Comparison of ENCODE assay signal across 15 cellular contexts in genomic region chr5:14439087-14439841, GRCh38.
DNase-seq lines count a peak whose midpoint lies in the region; ATAC-seq, FAIRE-seq and TF ChIP-seq lines count a peak whose summit lies in the region.
"Had no signal": no experiment of that assay in that cellular context is flagged by ENCODE, and none has a peak within 500 bp of the region (broad histone marks: within the 10 kb centered on the region; RNA-seq: fewer than 3 reads in every experiment).

No MANE protein-coding gene starts in this region.

- no peak overlapping the region for H3K4me3 Mint-ChIP-seq in neural progenitor cell
- H3K4me3 Mint-ChIP-seq in activated CD4-positive, alpha-beta memory T cell treated with anti-CD3 and anti-CD28 coated beads, Interleukin-2, amount 10 ng/mL, durations not matched to agents 7 days and 5 days, result no peak overlapping the region
- H3K4me3 Mint-ChIP-seq: activated B cell treated with CpG ODN at 0.5 μM for 24 hours had no signal

- peak overlapping the region; percentile 79 for H3K4me2 ChIP-seq in SK-N-SH
- H3K4me2 ChIP-seq in neural progenitor cell, result no peak overlapping the region

- peaks cover 12% of the 10 kb centered on the region for H3K9me3 Mint-ChIP-seq in neural progenitor cell
- H3K9me3 Mint-ChIP-seq in activated CD4-positive, alpha-beta memory T cell treated with anti-CD3 and anti-CD28 coated beads, Interleukin-2, amount 10 ng/mL, durations not matched to agents 7 days and 5 days, result no peaks in the 10 kb centered on the region
- H3K9me3 Mint-ChIP-seq: activated B cell treated with CpG ODN at 0.5 μM for 24 hours had no signal

- DNase-seq in SK-N-SH (no peak), neural progenitor cell (ENCODE audit: low spot score) (no peak), vagina (ENCODE audit: extremely low spot score in 2 of 2) (no peak), GM20000 (ENCODE audit: low spot score) (no peak), frontal cortex (ENCODE audit: low spot score in 2 of 2) (no peak)
- DNase-seq in activated CD4-positive, alpha-beta memory T cell treated with anti-CD3 and anti-CD28 coated beads, Interleukin-2, amount 10 ng/mL, durations not matched to agents 7 days and 5 days, result no peak
- DNase-seq: ACHN; activated B cell treated with CpG ODN at 0.5 μM for 24 hours; effector CD8-positive, alpha-beta T cell; NCI-H748 treated with DMSO at 0.1 percent for 48 hours; trophoblast cell had no signal

- H3K36me3 ChIP-seq in SK-N-SH (replicated peaks in 1 of 2; ENCODE audit: control insufficient read depth in 1 of 2, insufficient read depth in 2 of 2, low read length in 1 of 2) (peaks cover 16 to 38% of the 10 kb centered on the region in 2 experiments), neural progenitor cell (no peaks in the 10 kb centered on the region), vagina (no peaks in the 10 kb centered on the region)

- no peak overlapping the region; a peak in 1 of 4 replicates for H3K4me3 ChIP-seq in SK-N-SH (ENCODE audit: low read depth in 2 of 2, low read length in 1 of 2)
- H3K4me3 ChIP-seq in neural progenitor cell, result no peak overlapping the region
- H3K4me3 ChIP-seq in vagina, result no peak overlapping the region

- H2AFZ ChIP-seq in SK-N-SH (ENCODE audit: low read depth) (no peak overlapping the region), neural progenitor cell (replicated peaks) (no peak overlapping the region)

- H3F3A ChIP-seq in SK-N-SH (replicated peaks; ENCODE audit: insufficient read depth), result peaks cover 73% of the 10 kb centered on the region
- H3F3A ChIP-seq in neural progenitor cell (ENCODE audit: low read depth), result peaks cover 13% of the 10 kb centered on the region

- peaks cover 57% of the 10 kb centered on the region for H3K4me1 Mint-ChIP-seq in neural progenitor cell
- H3K4me1 Mint-ChIP-seq in activated CD4-positive, alpha-beta memory T cell treated with anti-CD3 and anti-CD28 coated beads, Interleukin-2, amount 10 ng/mL, durations not matched to agents 7 days and 5 days, result peaks cover 19% of the 10 kb centered on the region
- H3K4me1 Mint-ChIP-seq: activated B cell treated with CpG ODN at 0.5 μM for 24 hours had no signal

- TF ChIP-seq POLR2A in vagina (IDR thresholded peaks at IDR 0.05), result no peak

- POLR2A ChIA-PET in SK-N-SH (lab: Yijun Ruan, JAX), result no interaction called here
- POLR2A ChIA-PET in activated CD4-positive, alpha-beta memory T cell treated with anti-CD3 and anti-CD28 coated beads, Interleukin-2, amount 10 ng/mL, durations not matched to agents 7 days and 5 days (lab: Charles Lee), result no interaction called here

- H3K9ac ChIP-seq in SK-N-SH, result peak overlapping the region; percentile 88; the same call in 1 of the 2 replicates
- H3K9ac ChIP-seq in neural progenitor cell, result no peak overlapping the region

- TF ChIP-seq RAD21 in SK-N-SH (IDR thresholded peaks at IDR 0.05; ENCODE audit: low read length), result no peak

- peak; percentile 85 for FAIRE-seq in endometrium (lab: Jason Lieb, UNC)
- FAIRE-seq in frontal cortex (lab: Jason Lieb, UNC), result no peak
- FAIRE-seq: GM12891, GM19239 had no signal

- H3K79me2 ChIP-seq in SK-N-SH (ENCODE audit: insufficient read depth), result peaks cover 85% of the 10 kb centered on the region
- no peaks in the 10 kb centered on the region for H3K79me2 ChIP-seq in neural progenitor cell (ENCODE audit: low read depth)

- H3K27ac ChIP-seq in SK-N-SH (ENCODE audit: low read depth in 2 of 2, low read length in 1 of 2) (peak overlapping the region; percentile 98 to 100), neural progenitor cell (peak overlapping the region; percentile 80), vagina (peak overlapping the region; percentile 35)

- H3K4me1 ChIP-seq in SK-N-SH (ENCODE audit: control insufficient read depth in 1 of 2, insufficient read depth in 2 of 2, low read depth in 1 of 2, low read length in 1 of 2), result peaks cover 22 to 29% of the 10 kb centered on the region in 2 experiments
- peaks cover 47% of the 10 kb centered on the region for H3K4me1 ChIP-seq in neural progenitor cell
- peaks cover 23% of the 10 kb centered on the region for H3K4me1 ChIP-seq in vagina

- no peaks in the 10 kb centered on the region for H3K27me3 Mint-ChIP-seq in neural progenitor cell (ENCODE audit: insufficient read depth, low read depth)
- H3K27me3 Mint-ChIP-seq in activated CD4-positive, alpha-beta memory T cell treated with anti-CD3 and anti-CD28 coated beads, Interleukin-2, amount 10 ng/mL, durations not matched to agents 7 days and 5 days, result peaks cover 18% of the 10 kb centered on the region
- H3K27me3 Mint-ChIP-seq: activated B cell treated with CpG ODN at 0.5 μM for 24 hours had no signal

- TF ChIP-seq EP300 in SK-N-SH (IDR thresholded peaks at IDR 0.05; ENCODE audit: borderline replicate concordance in 1 of 2, low read depth in 1 of 2, low read length in 1 of 2), result no peak

- H3K9me3 ChIP-seq in SK-N-SH, result no peaks in the 10 kb centered on the region
- no peaks in the 10 kb centered on the region for H3K9me3 ChIP-seq in neural progenitor cell (ENCODE audit: low read depth)
- H3K9me3 ChIP-seq in vagina, result no peaks in the 10 kb centered on the region

- H3K27me3 ChIP-seq in SK-N-SH (ENCODE audit: insufficient read depth), result no peaks in the 10 kb centered on the region
- H3K27me3 ChIP-seq in neural progenitor cell, result no peaks in the 10 kb centered on the region
- no peaks in the 10 kb centered on the region for H3K27me3 ChIP-seq in vagina

- H3K27ac Mint-ChIP-seq in neural progenitor cell, result peak overlapping the region; percentile 68
- no peak overlapping the region for H3K27ac Mint-ChIP-seq in activated CD4-positive, alpha-beta memory T cell treated with anti-CD3 and anti-CD28 coated beads, Interleukin-2, amount 10 ng/mL, durations not matched to agents 7 days and 5 days
- H3K27ac Mint-ChIP-seq: activated B cell treated with CpG ODN at 0.5 μM for 24 hours had no signal

- CTCF ChIA-PET in SK-N-SH (lab: Yijun Ruan, JAX), result interaction anchor here (1.0 to 2.7 kb wide), 3 partner anchors 10 to 30 kb away, joined by 3 to 14 read pairs (median 8); no protein-coding TSS in a partner anchor
- CTCF ChIA-PET in activated CD4-positive, alpha-beta memory T cell treated with anti-CD3 and anti-CD28 coated beads, Interleukin-2, amount 10 ng/mL, durations not matched to agents 7 days and 5 days (lab: Charles Lee), result no interaction called here

- H4K20me1 ChIP-seq in SK-N-SH (ENCODE audit: insufficient read depth) (no peaks in the 10 kb centered on the region), neural progenitor cell (ENCODE audit: low read depth) (peaks cover 25% of the 10 kb centered on the region)

- WGBS in SK-N-SH (ENCODE audit: low lambda C conversion rate), result 81% methylated on average over 12 of the region's 12 CpGs

- no peaks in the 10 kb centered on the region for H3K9me2 ChIP-seq in SK-N-SH

- intact Hi-C loops in vagina (cut with DNase I), result no loop called here

- peaks cover 40% of the 10 kb centered on the region for H3K36me3 Mint-ChIP-seq in neural progenitor cell
- no peaks in the 10 kb centered on the region for H3K36me3 Mint-ChIP-seq in activated CD4-positive, alpha-beta memory T cell treated with anti-CD3 and anti-CD28 coated beads, Interleukin-2, amount 10 ng/mL, durations not matched to agents 7 days and 5 days (ENCODE audit: low read depth)

- ATAC-seq in SK-N-SH treated with all-trans-retinoic acid at 6 μM for 48 hours, result no peak

- TF ChIP-seq CTCF in SK-N-SH (IDR thresholded peaks at IDR 0.05) (no peak), neural progenitor cell (IDR thresholded peaks at IDR 0.05) (no peak), vagina (IDR thresholded peaks at IDR 0.05) (no peak), GM20000 (IDR thresholded peaks at IDR 0.05; ENCODE audit: extremely low read depth, missing control alignments) (no peak)

TF ChIP-seq in SK-N-SH, 30 proteins besides CTCF, POLR2A, EP300 and RAD21:
- no peak for TF ChIP-seq POLR2AphosphoS5 (IDR thresholded peaks at IDR 0.05; ENCODE audit: low read depth, low read length)
- no peak for TF ChIP-seq IRF3 (IDR thresholded peaks at IDR 0.05; ENCODE audit: low read depth, low read length)
- no peak for TF ChIP-seq SMC3 (IDR thresholded peaks at IDR 0.05; ENCODE audit: low read depth, low read length)
- TF ChIP-seq GATA2 (CRISPR knock-in tag; IDR thresholded peaks at IDR 0.05), result no peak
- no peak for TF ChIP-seq YY1 (IDR thresholded peaks at IDR 0.05; ENCODE audit: low read depth)
- TF ChIP-seq NFIC (IDR thresholded peaks at IDR 0.05; ENCODE audit: borderline replicate concordance), result no peak
- TF ChIP-seq GABPA (IDR thresholded peaks at IDR 0.05; ENCODE audit: low read depth), result no peak
- TF ChIP-seq ELF1 (IDR thresholded peaks at IDR 0.05), result no peak

TF ChIP-seq in SK-N-SH treated with all-trans-retinoic acid at 6 μM for 48 hours, 23 proteins besides CTCF, POLR2A, EP300 and RAD21 (continues in another document):
- TF ChIP-seq ZFP30 (CRISPR knock-in tag; IDR thresholded peaks at IDR 0.05), result no peak
- no peak for TF ChIP-seq OSR1 (CRISPR knock-in tag; IDR thresholded peaks at IDR 0.05)
- TF ChIP-seq CREB5 (CRISPR knock-in tag; IDR thresholded peaks at IDR 0.05; ENCODE audit: low read depth), result no peak
- no peak for TF ChIP-seq SNAI2 (CRISPR knock-in tag; IDR thresholded peaks at IDR 0.05)
- no peak for TF ChIP-seq CSRNP3 (CRISPR knock-in tag; IDR thresholded peaks at IDR 0.05)
- TF ChIP-seq ARNTL (CRISPR knock-in tag; IDR thresholded peaks at IDR 0.05; ENCODE audit: borderline replicate concordance, low read depth), result no peak
- TF ChIP-seq TOX (CRISPR knock-in tag; IDR thresholded peaks at IDR 0.05; ENCODE audit: borderline replicate concordance), result no peak
- TF ChIP-seq RARB (CRISPR knock-in tag; IDR thresholded peaks at IDR 0.05), result no peak

Comparison
In these comparisons a context has a peak if more than half of its experiments do, and no peak if none do; other contexts are left out.
1. H3K27ac ChIP-seq: peak in every context shown above with its lines; median percentile 99 in SK-N-SH; 80 in neural progenitor cell; 35 in vagina.